ENCODE assay signal across 20 cellular contexts in the genomic region with DNA sequence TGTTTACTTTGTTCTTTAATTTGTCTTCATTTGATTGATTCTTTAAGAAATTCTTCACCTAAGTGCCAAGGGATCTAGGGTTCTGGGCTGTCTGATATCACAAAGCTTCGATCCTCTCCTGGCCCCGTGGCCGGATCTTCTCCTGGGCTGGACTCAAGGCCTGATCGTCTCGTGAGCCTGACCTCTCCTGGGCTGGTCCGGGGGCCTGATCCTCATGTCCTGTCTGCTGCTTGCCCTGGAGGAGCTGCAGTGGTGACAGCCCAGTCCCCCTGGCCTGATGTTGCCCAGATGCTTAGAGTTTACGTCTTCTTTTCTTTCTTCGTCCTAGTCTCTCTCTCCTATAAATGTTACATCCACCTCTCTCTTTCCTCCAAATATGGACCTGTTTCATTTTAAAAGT.
"Had no signal": no experiment of that assay in that cellular context is flagged by ENCODE, and none has a peak within 500 bp of the region (broad histone marks: within the 10 kb centered on the region; RNA-seq: fewer than 3 reads in every experiment).

No MANE protein-coding gene starts in this region.

- DNase-seq: activated B cell treated with CpG ODN at 0.5 μM for 24 hours; activated CD4-positive, alpha-beta memory T cell treated with anti-CD3 and anti-CD28 coated beads for 36 hours; activated CD4-positive, alpha-beta T cell treated with anti-CD3 and anti-CD28 coated beads for 4 hours; activated gamma-delta T cell treated with Interleukin-2 at 50 U/mL for 16 hours; adrenal gland; effector CD8-positive, alpha-beta T cell; gastrocnemius medialis; kidney glomerular epithelial cell; left ventricle myocardium superior; stimulated activated CD4-positive, alpha-beta T cell treated with anti-CD3 and anti-CD28 coated beads, Interleukin-12 subunit alpha, Interleukin-12 subunit beta, amount 100 ng/mL, for 4 hours; stimulated activated CD4-positive, alpha-beta T cell treated with anti-CD3 and anti-CD28 coated beads, Interleukin-1b, Interleukin-23, amount 100 ng/mL, for 48 hours; stimulated activated CD8-positive, alpha-beta memory T cell treated with anti-CD3 and anti-CD28 coated beads, Interleukin-4, amount 100 ng/mL, for 48 hours; stimulated activated naive CD4-positive, alpha-beta T cell treated with Interleukin-2 at 50 U/mL for 16 hours; thyroid gland had no signal

- H3K4me3 ChIP-seq: adrenal gland, gastrocnemius medialis, heart left ventricle, pancreas, thyroid gland had no signal

- H3K27me3 Mint-ChIP-seq: activated B cell treated with CpG ODN at 0.5 μM for 24 hours; activated CD4-positive, alpha-beta memory T cell treated with anti-CD3 and anti-CD28 coated beads for 36 hours; dendritic cell treated with granulocyte-macrophage colony-stimulating factor and Interleukin-4, amounts not matched to agents 40 ng/mL and 50 ng/mL, for 4 days had no signal

- ATAC-seq: activated naive CD4-positive, alpha-beta T cell treated with anti-CD3 and anti-CD28 coated beads, Interleukin-2, amount 50 U/mL, for 72 hours; esophagus mucosa; gastrocnemius medialis; heart left ventricle; left ventricle myocardium superior; pancreas had no signal

- H3K27ac Mint-ChIP-seq: activated B cell treated with CpG ODN at 0.5 μM for 24 hours; activated CD4-positive, alpha-beta memory T cell treated with anti-CD3 and anti-CD28 coated beads for 36 hours; activated naive CD4-positive, alpha-beta T cell treated with anti-CD3 and anti-CD28 coated beads, Interleukin-2, amount 50 U/mL, for 72 hours; dendritic cell treated with granulocyte-macrophage colony-stimulating factor and Interleukin-4, amounts not matched to agents 40 ng/mL and 50 ng/mL, for 4 days had no signal

- H3K9me3 ChIP-seq: adrenal gland, gastrocnemius medialis, heart left ventricle, neutrophil, pancreas, thyroid gland had no signal

- H3K4me3 Mint-ChIP-seq: activated B cell treated with CpG ODN at 0.5 μM for 24 hours; activated CD4-positive, alpha-beta memory T cell treated with anti-CD3 and anti-CD28 coated beads for 36 hours; dendritic cell treated with granulocyte-macrophage colony-stimulating factor and Interleukin-4, amounts not matched to agents 40 ng/mL and 50 ng/mL, for 4 days had no signal

- H3K27ac ChIP-seq: adrenal gland, gastrocnemius medialis, heart left ventricle, neutrophil, pancreas, thyroid gland had no signal

- H3K9me3 Mint-ChIP-seq: activated B cell treated with CpG ODN at 0.5 μM for 24 hours; activated CD4-positive, alpha-beta memory T cell treated with anti-CD3 and anti-CD28 coated beads for 36 hours; activated naive CD4-positive, alpha-beta T cell treated with anti-CD3 and anti-CD28 coated beads, Interleukin-2, amount 50 U/mL, for 72 hours; dendritic cell treated with granulocyte-macrophage colony-stimulating factor and Interleukin-4, amounts not matched to agents 40 ng/mL and 50 ng/mL, for 4 days had no signal

- H3K27me3 ChIP-seq: adrenal gland, gastrocnemius medialis, heart left ventricle, neutrophil, pancreas, thyroid gland had no signal
